Comparison of ENCODE assay signal across 2 cellular contexts in genomic region chr12:27578689-27579372, GRCh38.
TF ChIP-seq lines count a peak whose summit lies in the region.

No MANE protein-coding gene starts in this region.

TF ChIP-seq in liver, 16 proteins besides CTCF, POLR2A, EP300 and RAD21:
- no peak for TF ChIP-seq REST (IDR thresholded peaks at IDR 0.05)
- TF ChIP-seq HNF4G (IDR thresholded peaks at IDR 0.05) = no peak
- no peak for TF ChIP-seq FOXA1 (IDR thresholded peaks at IDR 0.05)
- TF ChIP-seq NR2F2 (IDR thresholded peaks at IDR 0.05) = peak; percentile 95
- TF ChIP-seq TAF1 (conservative IDR thresholded peaks at IDR 0.05) = no peak
- TF ChIP-seq ATF3 (IDR thresholded peaks at IDR 0.05) = no peak
- TF ChIP-seq JUND (IDR thresholded peaks at IDR 0.05) = no peak
- no peak for TF ChIP-seq RXRA (IDR thresholded peaks at IDR 0.05)
- TF ChIP-seq HNF4A (conservative IDR thresholded peaks at IDR 0.05) = no peak
- no peak for TF ChIP-seq SP1 (IDR thresholded peaks at IDR 0.05)
- no peak for TF ChIP-seq YY1 (IDR thresholded peaks at IDR 0.05)
- no peak for TF ChIP-seq ZBTB33 (IDR thresholded peaks at IDR 0.05)
- TF ChIP-seq FOXA2 (IDR thresholded peaks at IDR 0.05) = no peak
- TF ChIP-seq MAX (IDR thresholded peaks at IDR 0.05) = peak; percentile 35
- TF ChIP-seq EGR1 (IDR thresholded peaks at IDR 0.05; ENCODE audit: low read depth in 2 of 2) = no peak

TF ChIP-seq in HepG2, 621 proteins besides CTCF, POLR2A, EP300 and RAD21:
- TF ChIP-seq NONO (IDR thresholded peaks at IDR 0.05) (no peak), NONO (CRISPR knock-in tag; conservative IDR thresholded peaks at IDR 0.05) (no peak), ASH2L (IDR thresholded peaks at IDR 0.05; ENCODE audit: insufficient read length, low read depth, low read length) (no peak), CAMTA2 (CRISPR knock-in tag; IDR thresholded peaks at IDR 0.05; ENCODE audit: borderline replicate concordance) (no peak), NRL (CRISPR knock-in tag; IDR thresholded peaks at IDR 0.05; ENCODE audit: borderline replicate concordance) (no peak), REPIN1 (CRISPR knock-in tag; IDR thresholded peaks at IDR 0.05; ENCODE audit: borderline replicate concordance, low read depth) (no peak), FOSL2 (CRISPR knock-in tag; IDR thresholded peaks at IDR 0.05) (no peak), ZBTB46 (CRISPR knock-in tag; IDR thresholded peaks at IDR 0.05; ENCODE audit: borderline replicate concordance) (no peak), CEBPG (CRISPR knock-in tag; IDR thresholded peaks at IDR 0.05) (no peak), KDM2A (CRISPR knock-in tag; IDR thresholded peaks at IDR 0.05; ENCODE audit: borderline replicate concordance, low read depth) (no peak), FOXK2 (IDR thresholded peaks at IDR 0.05) (no peak)
